In the genomic region with DNA sequence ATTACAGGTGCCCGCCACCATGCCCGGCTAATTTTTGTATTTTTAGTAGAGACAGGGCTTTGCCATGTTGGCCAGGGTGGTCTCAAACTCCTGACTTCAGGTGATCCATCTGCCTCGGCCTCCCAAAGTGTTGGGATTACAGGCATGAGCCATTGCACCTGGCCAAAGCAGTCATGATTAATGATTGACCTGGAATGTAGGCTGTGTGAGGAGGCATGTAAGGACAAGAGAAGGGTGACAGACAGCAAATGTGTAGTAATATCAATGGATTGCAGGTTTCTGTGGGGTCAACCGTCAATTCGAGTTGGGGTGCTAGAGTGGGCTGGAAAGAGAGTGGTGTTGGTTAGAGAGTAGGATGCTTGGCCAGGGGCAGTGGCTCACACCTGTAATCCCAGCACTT, we compare ENCODE assay signal across 1 cellular context.
TF ChIP-seq lines count a peak whose summit lies in the region.

No MANE protein-coding gene starts in this region.

TF ChIP-seq in HepG2, 621 proteins besides CTCF, POLR2A, EP300 and RAD21:
- TF ChIP-seq HNF1A (IDR thresholded peaks at IDR 0.05; ENCODE audit: low read depth) (peak; percentile 84), HNF1A (CRISPR knock-in tag; IDR thresholded peaks at IDR 0.05; ENCODE audit: borderline replicate concordance) (peak; percentile 84), RXRB (CRISPR knock-in tag; IDR thresholded peaks at IDR 0.05; ENCODE audit: borderline replicate concordance) (peak; percentile 84), SAP130 (CRISPR knock-in tag; IDR thresholded peaks at IDR 0.05; ENCODE audit: low read depth) (peak; percentile 33; the same call in 1 of the 2 replicates), RARA (CRISPR knock-in tag; IDR thresholded peaks at IDR 0.05) (peak; percentile 22; the same call in 1 of the 2 replicates), RXRA (CRISPR knock-in tag; IDR thresholded peaks at IDR 0.05) (peak; percentile 82; the same call in 1 of the 2 replicates), PAXIP1 (CRISPR knock-in tag; conservative IDR thresholded peaks at IDR 0.05) (peak; percentile 44; the same call in 1 of the 2 replicates), TEAD3 (CRISPR knock-in tag; optimal IDR thresholded peaks at IDR 0.05; ENCODE audit: borderline replicate concordance) (peak; percentile 92), POGZ (CRISPR knock-in tag; IDR thresholded peaks at IDR 0.05) (0 out of 2 replicates have a peak, but pooled peaks have one; percentile 14), HNF1B (CRISPR knock-in tag; IDR thresholded peaks at IDR 0.05) (peak; percentile 95), TBX2 (CRISPR knock-in tag; IDR thresholded peaks at IDR 0.05; ENCODE audit: borderline replicate concordance) (peak; percentile 24; the same call in 1 of the 2 replicates)
- TF ChIP-seq, protein P1, sequence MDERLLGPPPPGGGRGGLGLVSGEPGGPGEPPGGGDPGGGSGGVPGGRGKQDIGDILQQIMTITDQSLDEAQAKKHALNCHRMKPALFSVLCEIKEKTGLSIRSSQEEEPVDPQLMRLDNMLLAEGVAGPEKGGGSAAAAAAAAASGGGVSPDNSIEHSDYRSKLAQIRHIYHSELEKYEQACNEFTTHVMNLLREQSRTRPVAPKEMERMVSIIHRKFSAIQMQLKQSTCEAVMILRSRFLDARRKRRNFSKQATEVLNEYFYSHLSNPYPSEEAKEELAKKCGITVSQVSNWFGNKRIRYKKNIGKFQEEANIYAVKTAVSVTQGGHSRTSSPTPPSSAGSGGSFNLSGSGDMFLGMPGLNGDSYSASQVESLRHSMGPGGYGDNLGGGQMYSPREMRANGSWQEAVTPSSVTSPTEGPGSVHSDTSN (CRISPR knock-in tag; IDR thresholded peaks at IDR 0.05): peak; percentile 41; the same call in 1 of the 2 replicates
- TF ChIP-seq, protein P2, sequence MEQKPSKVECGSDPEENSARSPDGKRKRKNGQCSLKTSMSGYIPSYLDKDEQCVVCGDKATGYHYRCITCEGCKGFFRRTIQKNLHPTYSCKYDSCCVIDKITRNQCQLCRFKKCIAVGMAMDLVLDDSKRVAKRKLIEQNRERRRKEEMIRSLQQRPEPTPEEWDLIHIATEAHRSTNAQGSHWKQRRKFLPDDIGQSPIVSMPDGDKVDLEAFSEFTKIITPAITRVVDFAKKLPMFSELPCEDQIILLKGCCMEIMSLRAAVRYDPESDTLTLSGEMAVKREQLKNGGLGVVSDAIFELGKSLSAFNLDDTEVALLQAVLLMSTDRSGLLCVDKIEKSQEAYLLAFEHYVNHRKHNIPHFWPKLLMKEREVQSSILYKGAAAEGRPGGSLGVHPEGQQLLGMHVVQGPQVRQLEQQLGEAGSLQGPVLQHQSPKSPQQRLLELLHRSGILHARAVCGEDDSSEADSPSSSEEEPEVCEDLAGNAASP (CRISPR knock-in tag; IDR thresholded peaks at IDR 0.05; ENCODE audit: borderline replicate concordance): peak; percentile 91; the same call in 1 of the 2 replicates
